ENCODE assay signal across 11 cellular contexts in genomic region chr20:50136822-50137599, GRCh38. TPM values are rescaled to one million over a fixed set of nuclear protein-coding genes. Genes with fewer than 3 reads are reported as not detected.
A peak's percentile ranks its signal among the peaks of the same experiment; 100 is the strongest.
DNase-seq lines count a peak whose midpoint lies in the region; ATAC-seq, FAIRE-seq and TF ChIP-seq lines count a peak whose summit lies in the region.
"Had no signal": no experiment of that assay in that cellular context is flagged by ENCODE, and none has a peak within 500 bp of the region (broad histone marks: within the 10 kb centered on the region; RNA-seq: fewer than 3 reads in every experiment).

No MANE protein-coding gene starts in this region.

- FAIRE-seq in RCC 7860 (lab: Jason Lieb, UNC): peak; percentile 82
- FAIRE-seq: TTC549 had no signal

- intact Hi-C loops in sigmoid colon (cut with DNase I): no loop called here

- no peak overlapping the region for H3K4me3 ChIP-seq in sigmoid colon

- TF ChIP-seq POLR2A in sigmoid colon (IDR thresholded peaks at IDR 0.05): no peak
- TF ChIP-seq POLR2A in GM18505 (IDR thresholded peaks at IDR 0.05; ENCODE audit: borderline replicate concordance, extremely low read depth, insufficient read depth, insufficient read length): no peak

- TF ChIP-seq EP300 in sigmoid colon (IDR thresholded peaks at IDR 0.05): no peak

- 93 to 94% methylated on average over 15 of the region's 15 CpGs for WGBS in sigmoid colon, 2 donors

- TF ChIP-seq CTCF in sigmoid colon (IDR thresholded peaks at IDR 0.05) (no peak), omental fat pad (IDR thresholded peaks at IDR 0.05) (no peak)

- peak overlapping the region; percentile 69 for H3K27ac ChIP-seq in epithelial cell of prostate
- H3K27ac ChIP-seq in sigmoid colon: peak overlapping the region; percentile 55 to 66 (median 61)
- H3K27ac ChIP-seq: neutrophil had no signal

- H3K9me3 ChIP-seq in sigmoid colon: no peaks in the 10 kb centered on the region
- H3K9me3 ChIP-seq: neutrophil had no signal

- peaks cover 2 to 37% (median 10%) of the 10 kb centered on the region in 4 donors for H3K36me3 ChIP-seq in sigmoid colon

- peak; percentile 46 for DNase-seq in EH (ENCODE audit: low read depth)
- peak; percentile 84 for DNase-seq in RCC 7860 (ENCODE audit: low spot score)
- no peak for DNase-seq in epithelial cell of prostate (ENCODE audit: low read depth, low spot score)
- DNase-seq in sigmoid colon: no peak
- DNase-seq in omental fat pad (ENCODE audit: low spot score): no peak
- DNase-seq: DMS79 treated with DMSO at 0.1 percent for 48 hours had no signal

- no peak for ATAC-seq in GM18520 (IDR thresholded peaks at IDR 0.05; ENCODE audit: unreplicated experiment)
- no peak for ATAC-seq in GM18868 (IDR thresholded peaks at IDR 0.05; ENCODE audit: unreplicated experiment)
- ATAC-seq in omental fat pad (ENCODE audit: low FRiP score): no peak
- ATAC-seq in GM18505 (IDR thresholded peaks at IDR 0.05; ENCODE audit: unreplicated experiment): no peak

- peaks cover 0 to 41% (median 33%) of the 10 kb centered on the region in 4 donors for H3K4me1 ChIP-seq in sigmoid colon

- H3K27me3 ChIP-seq in sigmoid colon: no peaks in the 10 kb centered on the region
- H3K27me3 ChIP-seq: neutrophil had no signal

RNA-seq across cellular contexts. Expression of gene PEDS1, which starts 16.5 kb away (rescaled TPM):
- total RNA-seq in sigmoid colon: 10 to 100 TPM; 19.1 to 27.4 (median 22.6) TPM
- 10 to 100 TPM; 13.8 to 24.2 (median 14.3) TPM for polyA plus RNA-seq in sigmoid colon
- 10 to 100 TPM; 20.8 to 61.5 (median 29.0) TPM for total RNA-seq in omental fat pad

RNA-seq across cellular contexts. Expression of gene UBE2V1, which starts 24.1 kb away (rescaled TPM):
- total RNA-seq in sigmoid colon (100 to 1,000 TPM in 1 of 4 donors, 10 to 100 TPM in 3; 55.0 to 117 (median 65.6) TPM), omental fat pad (100 to 1,000 TPM in 1 of 4 donors, 10 to 100 TPM in 3; 63.2 to 100 (median 72.6) TPM)
- 10 to 100 TPM; 80.4 to 94.1 (median 91.3) TPM for polyA plus RNA-seq in sigmoid colon

RNA-seq across cellular contexts. Expression of gene CEBPB, which starts 53.6 kb away (rescaled TPM):
- total RNA-seq in sigmoid colon (100 to 1,000 TPM in 2 of 4 donors, 10 to 100 TPM in 2; 53.2 to 173 (median 93.6) TPM), omental fat pad (100 to 1,000 TPM; 158 to 345 (median 227) TPM)
- 10 to 100 TPM in 2 of 3 donors, 1 to 10 TPM in 1; 6.9 to 17.4 (median 12.2) TPM for polyA plus RNA-seq in sigmoid colon

Comparison
In these comparisons a context has a peak if more than half of its experiments do, and no peak if none do; other contexts are left out.
1. DNase-seq: peak in EH (single experiment) and RCC 7860 (single experiment); none in epithelial cell of prostate (single experiment), sigmoid colon (single experiment) and omental fat pad (single experiment).